In the genomic region with DNA sequence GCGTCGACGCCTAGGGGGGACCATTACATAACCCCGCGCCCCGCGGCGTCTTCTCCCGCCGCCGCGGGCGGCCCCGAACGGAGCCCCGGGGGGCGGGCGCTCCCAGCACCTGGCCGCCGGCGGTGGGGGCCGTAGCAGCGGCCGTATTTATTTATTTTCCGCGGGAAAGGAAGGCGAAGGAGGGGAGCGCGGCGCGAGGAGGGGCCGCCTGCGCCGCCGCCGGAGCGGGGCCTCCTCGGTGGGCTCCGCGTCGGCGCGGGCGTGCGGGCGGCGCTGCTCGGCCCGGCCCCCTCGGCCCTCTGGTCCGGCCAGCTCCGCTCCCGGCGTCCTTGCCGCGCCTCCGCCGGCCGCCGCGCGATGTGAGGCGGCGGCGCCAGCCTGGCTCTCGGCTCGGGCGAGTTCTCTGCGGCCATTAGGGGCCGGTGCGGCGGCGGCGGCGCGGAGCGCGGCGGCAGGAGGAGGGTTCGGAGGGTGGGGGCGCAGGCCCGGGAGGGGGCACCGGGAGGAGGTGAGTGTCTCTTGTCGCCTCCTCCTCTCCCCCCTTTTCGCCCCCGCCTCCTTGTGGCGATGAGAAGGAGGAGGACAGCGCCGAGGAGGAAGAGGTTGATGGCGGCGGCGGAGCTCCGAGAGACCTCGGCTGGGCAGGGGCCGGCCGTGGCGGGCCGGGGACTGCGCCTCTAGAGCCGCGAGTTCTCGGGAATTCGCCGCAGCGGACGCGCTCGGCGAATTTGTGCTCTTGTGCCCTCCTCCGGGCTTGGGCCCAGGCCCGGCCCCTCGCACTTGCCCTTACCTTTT, we compare ENCODE assay signal across 8 cellular contexts. TPM values are rescaled to one million over a fixed set of nuclear protein-coding genes. Genes with fewer than 3 reads are reported as not detected.
A peak's percentile ranks its signal among the peaks of the same experiment; 100 is the strongest.
DNase-seq lines count a peak whose midpoint lies in the region; ATAC-seq and FAIRE-seq lines count a peak whose summit lies in the region.

A gene (plus strand): TSS at position 570 of the 795 bp plus-strand sequence. CDS start 413 bp downstream, outside the sequence.

- peak; percentile 27 for ATAC-seq in GM19468 (IDR thresholded peaks at IDR 0.05; ENCODE audit: extremely low read depth, unreplicated experiment)

- FAIRE-seq in frontal cortex (lab: Jason Lieb, UNC), result no peak

- DNase-seq in DMS114 treated with DMSO at 0.1 percent for 48 hours (lab: John Stamatoyannopoulos, UW; ENCODE audit: unreplicated experiment), result peak; percentile 32
- peak; percentile 65 for DNase-seq in HT1080 (ENCODE audit: low read depth)
- DNase-seq in SK-MEL-5 (ENCODE audit: low read depth, low spot score), result peak; percentile 82
- peak; percentile 86 for DNase-seq in activated naive CD4-positive, alpha-beta T cell treated with Interleukin-2 at 50 U/mL for 16 hours
- peak; percentile 78 to 81 for DNase-seq in frontal cortex (ENCODE audit: low spot score in 2 of 2)
- DNase-seq in nucleus accumbens (lab: John Stamatoyannopoulos, UW), result peak in 54 of 56 donors; percentile 11 to 82 (median 60)
- DNase-seq in superior temporal gyrus (ENCODE audit: extremely low spot score), result peak; percentile 45

- in situ Hi-C loops in SK-MEL-5 (cut with HindIII; ENCODE audit: low pct_unique_long_range_greater_than_20kb, low sequenced_read_pairs), result no loop called here

RNA-seq across cellular contexts. Expression of the gene that starts here (rescaled TPM):
- total RNA-seq in HT1080 (2014; rRNA removed; shearing (Covaris generic)), result 20.9 and 21.0 TPM in 2 replicates
- 10.9 and 12.6 TPM in 2 replicates for polyA plus RNA-seq in HT1080 (2015; cell fraction: cytosol; rRNA removed)
- polyA plus RNA-seq in HT1080 (2015; cell fraction: nucleus; rRNA removed), result 36.5 and 45.1 TPM in 2 replicates
- total RNA-seq in SK-MEL-5 (2014; rRNA removed; shearing (Covaris generic)), result 29.0 and 33.4 TPM in 2 replicates
- polyA plus RNA-seq in SK-MEL-5 (2015; cell fraction: cytosol; rRNA removed), result 49.2 and 50.9 TPM in 2 replicates
- polyA plus RNA-seq in SK-MEL-5 (2015; cell fraction: nucleus; rRNA removed), result 21.4 and 35.0 TPM in 2 replicates
- total RNA-seq in frontal cortex, result 52.6 TPM

Comparison
In these comparisons a context has a peak if more than half of its experiments do, and no peak if none do; other contexts are left out.
1. Peak in every context shown above with its lines: DNase-seq and ATAC-seq.
2. DNase-seq: peak in every context shown above with its lines; median percentile 86 in activated naive CD4-positive, alpha-beta T cell treated with Interleukin-2 at 50 U/mL for 16 hours; 82 in SK-MEL-5; 80 in frontal cortex; 65 in HT1080; 60 in nucleus accumbens; 45 in superior temporal gyrus; 32 in DMS114 treated with DMSO at 0.1 percent for 48 hours.